In genomic region chr9:19201899-19202891, GRCh38 we compare ENCODE assay signal across 13 cellular contexts. TPM values are rescaled to one million over a fixed set of nuclear protein-coding genes. Genes with fewer than 3 reads are reported as not detected.
DNase-seq lines count a peak whose midpoint lies in the region; ATAC-seq and TF ChIP-seq lines count a peak whose summit lies in the region.
"Had no signal": no experiment of that assay in that cellular context is flagged by ENCODE, and none has a peak within 500 bp of the region (broad histone marks: within the 10 kb centered on the region; RNA-seq: fewer than 3 reads in every experiment).

No MANE protein-coding gene starts in this region.

- H2AFZ ChIP-seq in H9 (ENCODE audit: low read length) (no peak overlapping the region), hepatocyte (no peak overlapping the region)

- H3K36me3 ChIP-seq in hepatocyte (replicated peaks; ENCODE audit: insufficient read depth, low read depth) (no peaks in the 10 kb centered on the region), left lung (no peaks in the 10 kb centered on the region)
- H3K36me3 ChIP-seq in CD4-positive, alpha-beta memory T cell (ENCODE audit: insufficient read depth, low read length) = no peaks in the 10 kb centered on the region
- H3K36me3 ChIP-seq: breast epithelium had no signal

- no peak overlapping the region; the same call in 1 of the 2 replicates for H3K14ac ChIP-seq in H9 (ENCODE audit: insufficient read depth, low read length)

- no peak overlapping the region for H4K8ac ChIP-seq in H9 (replicated peaks; ENCODE audit: insufficient read length, low read depth, low read length)

- H3K23me2 ChIP-seq in H9 (ENCODE audit: insufficient read length, low read depth, low read length, poor library complexity, severe bottlenecking) = no peaks in the 10 kb centered on the region

- no peak overlapping the region for H4K5ac ChIP-seq in H9 (ENCODE audit: insufficient read length, low read depth, low read length)

- H3K4ac ChIP-seq in H9 (ENCODE audit: low read depth, low read length) = no peak overlapping the region

- ATAC-seq in left lung = no peak
- ATAC-seq: T-cell had no signal

- H3K9me3 ChIP-seq in H9 (ENCODE audit: control insufficient read depth, low read depth, low read length) (no peaks in the 10 kb centered on the region), hepatocyte (ENCODE audit: low read depth) (no peaks in the 10 kb centered on the region), left lung (no peaks in the 10 kb centered on the region)
- no peaks in the 10 kb centered on the region for H3K9me3 ChIP-seq in CD4-positive, alpha-beta memory T cell (ENCODE audit: control insufficient read depth in 1 of 2, low read length in 2 of 2)
- H3K9me3 ChIP-seq: breast epithelium had no signal

- H3K4me3 Mint-ChIP-seq in H9 (no peak overlapping the region), progenitor cell of endocrine pancreas (ENCODE audit: low read depth) (peak overlapping the region; percentile 40)
- no peak overlapping the region for H3K4me3 Mint-ChIP-seq in CD4-positive, alpha-beta memory T cell
- no peak overlapping the region for H3K4me3 Mint-ChIP-seq in activated CD4-positive, alpha-beta memory T cell treated with anti-CD3 and anti-CD28 coated beads for 36 hours
- H3K4me3 Mint-ChIP-seq: activated CD4-positive, alpha-beta T cell treated with anti-CD3 and anti-CD28 coated beads, Interleukin-2, amount 10 ng/mL, durations not matched to agents 7 days and 5 days; T-cell had no signal

- no peak overlapping the region for H2BK12ac ChIP-seq in H9 (ENCODE audit: insufficient read length, low read depth, low read length)

- H3K27ac Mint-ChIP-seq in H9 (peak overlapping the region in 2 of 3 experiments; percentile 32 to 60; a peak in 4 of 7 replicates), progenitor cell of endocrine pancreas (peak overlapping the region; percentile 97)
- no peak overlapping the region for H3K27ac Mint-ChIP-seq in CD4-positive, alpha-beta memory T cell
- H3K27ac Mint-ChIP-seq in activated CD4-positive, alpha-beta memory T cell treated with anti-CD3 and anti-CD28 coated beads for 36 hours = no peak overlapping the region
- H3K27ac Mint-ChIP-seq: activated CD4-positive, alpha-beta T cell treated with anti-CD3 and anti-CD28 coated beads, Interleukin-2, amount 10 ng/mL, durations not matched to agents 7 days and 5 days; activated T-helper 2 cell treated with anti-CD3 and anti-CD28 coated beads, Interferon-gamma antibody, Interleukin-2, Interleukin-4, amounts not matched to agents 10 μg/mL and 5 μg/mL and 100 μg/mL, durations not matched to agents 14 hours and 24 hours and 36 hours; T-cell had no signal

- no peak overlapping the region for H2BK15ac ChIP-seq in H9 (ENCODE audit: low read depth, low read length)

- H2BK120ac ChIP-seq in H9 (ENCODE audit: low read depth, low read length, poor library complexity, severe bottlenecking) = no peak overlapping the region

- H2BK5ac ChIP-seq in H9 (ENCODE audit: insufficient read length, low read length) = no peak overlapping the region

- H3K4me3 ChIP-seq in hepatocyte = no peak overlapping the region
- no peak overlapping the region for H3K4me3 ChIP-seq in left lung
- H3K4me3 ChIP-seq in CD4-positive, alpha-beta memory T cell (ENCODE audit: low read length in 2 of 2) = no peak overlapping the region
- H3K4me3 ChIP-seq: breast epithelium had no signal

- H3K18ac ChIP-seq in H9 (ENCODE audit: insufficient read length, low read depth, low read length) = no peak overlapping the region

- intact Hi-C loops in left lung (cut with DNase I) = no loop called here
- intact Hi-C loops in CD4-positive, alpha-beta memory T cell (cut with micrococcal nuclease) = no loop called here
- intact Hi-C loops in activated CD4-positive, alpha-beta memory T cell treated with anti-CD3 and anti-CD28 coated beads for 36 hours (cut with micrococcal nuclease) = no loop called here

- no peaks in the 10 kb centered on the region for H3K36me3 Mint-ChIP-seq in H9 (ENCODE audit: insufficient read depth in 1 of 3, low read depth in 3 of 3)
- peaks cover 1% of the 10 kb centered on the region for H3K36me3 Mint-ChIP-seq in progenitor cell of endocrine pancreas (ENCODE audit: insufficient read depth)
- H3K36me3 Mint-ChIP-seq in CD4-positive, alpha-beta memory T cell = no peaks in the 10 kb centered on the region
- no peaks in the 10 kb centered on the region for H3K36me3 Mint-ChIP-seq in activated CD4-positive, alpha-beta memory T cell treated with anti-CD3 and anti-CD28 coated beads for 36 hours
- H3K36me3 Mint-ChIP-seq: T-cell had no signal

- no peaks in the 10 kb centered on the region for H3K9me2 ChIP-seq in hepatocyte (replicated peaks; ENCODE audit: insufficient read depth)

- CTCF ChIA-PET in CD4-positive, alpha-beta memory T cell (lab: Charles Lee; ENCODE audit: partially characterized antibody) = interaction anchor here (0.6 to 1.4 kb wide), 4 partner anchors 8 to 270 kb away, joined by 3 read pairs; no protein-coding TSS in a partner anchor
- CTCF ChIA-PET in activated CD4-positive, alpha-beta memory T cell treated with anti-CD3 and anti-CD28 coated beads for 36 hours (lab: Charles Lee) = interaction anchor here (0.7 kb wide), 1 partner anchor 574 kb away, joined by 3 read pairs; no protein-coding TSS in a partner anchor

- no peak overlapping the region for H3K4me2 ChIP-seq in H9 (ENCODE audit: insufficient read depth, insufficient read length, low read length)
- H3K4me2 ChIP-seq in hepatocyte = peak overlapping the region; percentile 59

- TF ChIP-seq CTCF in H9 (conservative IDR thresholded peaks at IDR 0.05) (no peak), hepatocyte (IDR thresholded peaks at IDR 0.05; ENCODE audit: poor library complexity) (no peak), progenitor cell of endocrine pancreas (IDR thresholded peaks at IDR 0.05; ENCODE audit: unreplicated experiment) (no peak), left lung (IDR thresholded peaks at IDR 0.05) (no peak)

- H3K27ac ChIP-seq in H9 (ENCODE audit: insufficient read length, low read depth, low read length) (no peak overlapping the region), hepatocyte (peak overlapping the region; percentile 79), left lung (no peak overlapping the region)
- no peak overlapping the region for H3K27ac ChIP-seq in CD4-positive, alpha-beta memory T cell (ENCODE audit: low read depth, low read length)
- H3K27ac ChIP-seq: breast epithelium, epithelial cell of prostate had no signal

- peak; percentile 32 for DNase-seq in H9
- peak; percentile 35 for DNase-seq in NCI-H345 (lab: John Stamatoyannopoulos, UW)
- peak; percentile 63 for DNase-seq in hepatocyte (ENCODE audit: low spot score)
- DNase-seq in progenitor cell of endocrine pancreas (ENCODE audit: low spot score, unreplicated experiment) = peak; percentile 34
- DNase-seq in left lung = no peak
- DNase-seq in CD4-positive, alpha-beta memory T cell = no peak
- DNase-seq in activated CD4-positive, alpha-beta memory T cell treated with anti-CD3 and anti-CD28 coated beads for 36 hours = no peak
- DNase-seq: activated CD4-positive, alpha-beta T cell treated with anti-CD3 and anti-CD28 coated beads, Interleukin-2, amount 10 ng/mL, durations not matched to agents 7 days and 5 days; NCI-H1436 treated with DMSO at 0.1 percent for 48 hours; T-cell had no signal

- H3K4me1 ChIP-seq in H9 (ENCODE audit: insufficient read depth, low read length) (no peaks in the 10 kb centered on the region), hepatocyte (ENCODE audit: insufficient read depth) (peaks cover 23% of the 10 kb centered on the region), left lung (no peaks in the 10 kb centered on the region)
- H3K4me1 ChIP-seq in CD4-positive, alpha-beta memory T cell (ENCODE audit: insufficient read depth, low read length) = no peaks in the 10 kb centered on the region
- H3K4me1 ChIP-seq: breast epithelium had no signal

- no peaks in the 10 kb centered on the region for H3K27me3 Mint-ChIP-seq in H9 (ENCODE audit: low read depth)
- H3K27me3 Mint-ChIP-seq in progenitor cell of endocrine pancreas = no peaks in the 10 kb centered on the region
- no peaks in the 10 kb centered on the region for H3K27me3 Mint-ChIP-seq in CD4-positive, alpha-beta memory T cell
- no peaks in the 10 kb centered on the region for H3K27me3 Mint-ChIP-seq in activated CD4-positive, alpha-beta memory T cell treated with anti-CD3 and anti-CD28 coated beads for 36 hours
- H3K27me3 Mint-ChIP-seq: activated CD4-positive, alpha-beta T cell treated with anti-CD3 and anti-CD28 coated beads, Interleukin-2, amount 10 ng/mL, durations not matched to agents 7 days and 5 days; T-cell had no signal

- H3K9me3 Mint-ChIP-seq in H9 = no peaks in the 10 kb centered on the region; a peak in 1 of 5 replicates
- no peaks in the 10 kb centered on the region for H3K9me3 Mint-ChIP-seq in progenitor cell of endocrine pancreas (ENCODE audit: low read depth)
- no peaks in the 10 kb centered on the region for H3K9me3 Mint-ChIP-seq in CD4-positive, alpha-beta memory T cell
- H3K9me3 Mint-ChIP-seq in activated CD4-positive, alpha-beta memory T cell treated with anti-CD3 and anti-CD28 coated beads for 36 hours = no peaks in the 10 kb centered on the region
- H3K9me3 Mint-ChIP-seq: activated CD4-positive, alpha-beta T cell treated with anti-CD3 and anti-CD28 coated beads, Interleukin-2, amount 10 ng/mL, durations not matched to agents 7 days and 5 days; activated T-helper 2 cell treated with anti-CD3 and anti-CD28 coated beads, Interferon-gamma antibody, Interleukin-2, Interleukin-4, amounts not matched to agents 10 μg/mL and 5 μg/mL and 100 μg/mL, durations not matched to agents 14 hours and 24 hours and 36 hours; T-cell had no signal

- no peak overlapping the region for H3T11ph ChIP-seq in H9 (ENCODE audit: low read length)

- no peak overlapping the region for H2BK20ac ChIP-seq in H9 (ENCODE audit: low read depth, low read length, poor library complexity, severe bottlenecking)

- no peaks in the 10 kb centered on the region for H3K79me1 ChIP-seq in H9 (ENCODE audit: insufficient read depth, low read depth, low read length, poor library complexity, severe bottlenecking)

- H3K79me2 ChIP-seq in H9 (ENCODE audit: insufficient read depth, low read length) (no peaks in the 10 kb centered on the region), hepatocyte (no peaks in the 10 kb centered on the region)

- no peak overlapping the region for H3K56ac ChIP-seq in H9 (ENCODE audit: insufficient read length, low read depth, low read length)

- H3K23ac ChIP-seq in H9 (ENCODE audit: insufficient read length, low read depth, low read length) = no peak overlapping the region

- H3K9ac ChIP-seq in H9 (ENCODE audit: extremely low read depth, insufficient read length, low read length) = no peak overlapping the region

- POLR2A ChIA-PET in CD4-positive, alpha-beta memory T cell (lab: Charles Lee; ENCODE audit: partially characterized antibody) = interaction anchor here (0.7 kb wide), 1 partner anchor 114 kb away, joined by 3 read pairs; no protein-coding TSS in a partner anchor
- POLR2A ChIA-PET in activated CD4-positive, alpha-beta memory T cell treated with anti-CD3 and anti-CD28 coated beads for 36 hours (lab: Charles Lee) = no interaction called here

- no CpG with 5 or more reads among the region's 13 CpGs for WGBS in H9 (ENCODE audit: extremely low coverage, insufficient read length, low lambda C conversion rate)
- 36% methylated on average over 13 of the region's 13 CpGs for WGBS in hepatocyte (ENCODE audit: low lambda C conversion rate, missing lambda C conversion rate)

- peaks cover 7% of the 10 kb centered on the region in 2 experiments for H3K4me1 Mint-ChIP-seq in H9
- H3K4me1 Mint-ChIP-seq in progenitor cell of endocrine pancreas (ENCODE audit: low read depth) = peaks cover 35% of the 10 kb centered on the region
- no peaks in the 10 kb centered on the region for H3K4me1 Mint-ChIP-seq in CD4-positive, alpha-beta memory T cell
- peaks cover 2% of the 10 kb centered on the region for H3K4me1 Mint-ChIP-seq in activated CD4-positive, alpha-beta memory T cell treated with anti-CD3 and anti-CD28 coated beads for 36 hours (ENCODE audit: low read depth)
- H3K4me1 Mint-ChIP-seq: T-cell had no signal

- no peak overlapping the region for H4K91ac ChIP-seq in H9 (ENCODE audit: insufficient read length, low read depth, low read length)

- H3K27me3 ChIP-seq in H9 (ENCODE audit: insufficient read depth, low read length) = no peaks in the 10 kb centered on the region
- H3K27me3 ChIP-seq in hepatocyte = no peaks in the 10 kb centered on the region
- no peaks in the 10 kb centered on the region for H3K27me3 ChIP-seq in left lung
- no peaks in the 10 kb centered on the region for H3K27me3 ChIP-seq in CD4-positive, alpha-beta memory T cell (ENCODE audit: insufficient read depth, low read length)
- H3K27me3 ChIP-seq: breast epithelium had no signal

- no peak overlapping the region for H2AK5ac ChIP-seq in H9 (ENCODE audit: insufficient read length, low read length)

- H4K20me1 ChIP-seq in H9 (ENCODE audit: control insufficient read depth, insufficient read depth, insufficient read length) (no peaks in the 10 kb centered on the region), hepatocyte (ENCODE audit: insufficient read depth, poor library complexity, severe bottlenecking) (no peaks in the 10 kb centered on the region)

RNA-seq across cellular contexts. Expression of gene DENND4C, which starts 28.3 kb away (rescaled TPM):
- total RNA-seq in H9 (2021) (22.6 and 26.6 TPM in 2 replicates), hepatocyte (70.2 and 82.6 TPM in 2 replicates), progenitor cell of endocrine pancreas (57.3 and 60.4 TPM in 2 replicates), left lung (10 to 100 TPM; 55.1 to 59.3 TPM)
- 14.9 and 17.1 TPM in 2 replicates for polyA plus RNA-seq in hepatocyte
- 10 to 100 TPM; 69.0 to 71.8 TPM for total RNA-seq in CD4-positive, alpha-beta memory T cell
- 10 to 100 TPM; 29.4 to 46.0 TPM for polyA plus RNA-seq in CD4-positive, alpha-beta memory T cell
- 10 to 100 TPM; 17.8 to 20.2 TPM for total RNA-seq in activated CD4-positive, alpha-beta memory T cell treated with anti-CD3 and anti-CD28 coated beads for 36 hours

Comparison
In these comparisons a context has a peak if more than half of its experiments do, and no peak if none do; other contexts are left out.
1. DNase-seq: peak in H9 (single experiment), NCI-H345 (single experiment), hepatocyte (single experiment) and progenitor cell of endocrine pancreas (single experiment); none in left lung (0 of 2), CD4-positive, alpha-beta memory T cell (0 of 5) and activated CD4-positive, alpha-beta memory T cell treated with anti-CD3 and anti-CD28 coated beads for 36 hours (single experiment).
2. H3K27ac Mint-ChIP-seq: peak in H9 (2 of 3) and progenitor cell of endocrine pancreas (single experiment); none in CD4-positive, alpha-beta memory T cell (0 of 7) and activated CD4-positive, alpha-beta memory T cell treated with anti-CD3 and anti-CD28 coated beads for 36 hours (single experiment).